In the genomic region with DNA sequence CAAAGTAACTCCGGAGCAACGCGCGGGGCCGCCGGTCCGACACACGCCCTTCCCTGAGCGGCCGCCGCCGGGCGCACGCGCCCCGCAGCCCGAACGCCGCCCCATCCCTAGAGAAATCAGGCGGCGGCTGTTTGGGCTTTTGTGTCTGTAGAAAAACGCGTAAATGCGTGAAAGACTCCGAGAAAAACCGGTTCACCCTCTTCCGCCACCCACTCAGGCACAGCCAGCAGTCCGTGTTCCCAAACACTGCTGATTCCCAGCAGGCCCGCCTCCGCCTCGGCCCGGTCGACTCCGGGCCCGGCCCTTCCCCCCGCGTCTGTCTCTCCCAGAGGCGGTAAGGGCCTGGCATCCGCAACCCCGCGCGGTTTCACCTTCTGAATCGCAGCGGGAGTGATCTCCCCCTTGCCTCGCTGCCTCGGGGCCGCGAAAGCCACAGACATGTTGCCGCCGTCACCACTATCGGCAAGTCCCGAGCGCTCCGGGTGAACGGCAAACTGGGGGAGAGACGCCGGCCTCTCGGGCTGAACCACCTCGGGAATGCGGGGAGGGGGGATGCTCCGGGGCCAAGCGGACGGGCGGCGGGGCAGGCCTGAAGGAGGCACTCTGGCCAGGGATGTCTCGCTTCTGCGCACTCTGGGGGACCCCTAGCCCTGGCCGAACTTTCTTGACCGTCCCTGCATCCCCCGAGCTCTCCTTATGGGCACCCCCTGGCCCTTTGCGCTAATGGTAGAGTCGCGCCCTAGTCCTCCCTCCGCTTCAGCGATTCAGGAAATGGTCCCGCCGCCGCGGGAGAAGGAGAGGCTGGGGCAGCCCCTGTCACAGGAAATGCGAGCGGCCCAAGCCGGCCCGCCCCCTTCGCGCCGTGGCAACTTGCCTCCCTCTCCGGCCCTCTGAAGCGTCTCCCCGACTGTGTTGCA, we compare ENCODE assay signal across 1 cellular context.
A peak's percentile ranks its signal among the peaks of the same experiment; 100 is the strongest.
TF ChIP-seq lines count a peak whose summit lies in the region.

A gene with protein sequence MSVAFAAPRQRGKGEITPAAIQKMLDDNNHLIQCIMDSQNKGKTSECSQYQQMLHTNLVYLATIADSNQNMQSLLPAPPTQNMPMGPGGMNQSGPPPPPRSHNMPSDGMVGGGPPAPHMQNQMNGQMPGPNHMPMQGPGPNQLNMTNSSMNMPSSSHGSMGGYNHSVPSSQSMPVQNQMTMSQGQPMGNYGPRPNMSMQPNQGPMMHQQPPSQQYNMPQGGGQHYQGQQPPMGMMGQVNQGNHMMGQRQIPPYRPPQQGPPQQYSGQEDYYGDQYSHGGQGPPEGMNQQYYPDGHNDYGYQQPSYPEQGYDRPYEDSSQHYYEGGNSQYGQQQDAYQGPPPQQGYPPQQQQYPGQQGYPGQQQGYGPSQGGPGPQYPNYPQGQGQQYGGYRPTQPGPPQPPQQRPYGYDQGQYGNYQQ (minus strand): TSS at position 484 of the 917 bp plus-strand sequence. CDS start 44 bp downstream, at position 440.

TF ChIP-seq in endothelial cell of umbilical vein, 7 proteins besides CTCF, POLR2A, EP300 and RAD21 (continued from another document):
- TF ChIP-seq, protein P1, sequence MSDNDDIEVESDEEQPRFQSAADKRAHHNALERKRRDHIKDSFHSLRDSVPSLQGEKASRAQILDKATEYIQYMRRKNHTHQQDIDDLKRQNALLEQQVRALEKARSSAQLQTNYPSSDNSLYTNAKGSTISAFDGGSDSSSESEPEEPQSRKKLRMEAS (IDR thresholded peaks at IDR 0.05; ENCODE audit: insufficient read depth, insufficient read length): no peak
- peak; percentile 77 for TF ChIP-seq POLR2AphosphoS5 (IDR thresholded peaks at IDR 0.05; ENCODE audit: insufficient read depth, low read depth, low read length)
- TF ChIP-seq FOS (IDR thresholded peaks at IDR 0.05; ENCODE audit: borderline replicate concordance, insufficient read depth, low read length): peak; percentile 16
